ENCODE assay signal across 22 cellular contexts in genomic region chr20:23146111-23146640, GRCh38.
DNase-seq lines count a peak whose midpoint lies in the region; ATAC-seq and TF ChIP-seq lines count a peak whose summit lies in the region.
"Had no signal": no experiment of that assay in that cellular context is flagged by ENCODE, and none has a peak within 500 bp of the region (broad histone marks: within the 10 kb centered on the region; RNA-seq: fewer than 3 reads in every experiment).

No MANE protein-coding gene starts in this region.

- DNase-seq in sigmoid colon: peak; percentile 35
- no peak for DNase-seq in UCSD-AML1 (lab: John Stamatoyannopoulos, UW; ENCODE audit: unreplicated experiment)
- no peak for DNase-seq in substantia nigra (lab: John Stamatoyannopoulos, UW)
- DNase-seq in type B pancreatic cell (ENCODE audit: extremely low spot score, unreplicated experiment): no peak
- DNase-seq: activated CD4-positive, CD25-positive, alpha-beta regulatory T cell treated with anti-CD3 and anti-CD28 coated beads, Interleukin-2, amount 50 U/mL, for 72 hours; activated CD8-positive, alpha-beta T cell treated with anti-CD3 and anti-CD28 coated beads, Interleukin-2, amount 10 ng/mL, durations not matched to agents 7 days and 5 days; activated gamma-delta T cell treated with Interleukin-2 at 50 U/mL for 16 hours; activated naive CD8-positive, alpha-beta T cell treated with anti-CD3 and anti-CD28 coated beads, Interleukin-2, amount 50 U/mL, for 24 hours; activated T-cell treated with anti-CD3 and anti-CD28 coated beads for 4 hours; Calu3; effector memory CD4-positive, alpha-beta T cell; left ventricle myocardium inferior; NCI-H1105; NCI-H1930; NCI-H226; nephron progenitor cell had no signal

- peak overlapping the region; percentile 88 for H3K27ac Mint-ChIP-seq in dendritic cell treated with granulocyte-macrophage colony-stimulating factor and Interleukin-4, amounts not matched to agents 40 ng/mL and 50 ng/mL, for 4 days
- H3K27ac Mint-ChIP-seq in type B pancreatic cell: no peak overlapping the region
- H3K27ac Mint-ChIP-seq: activated CD8-positive, alpha-beta T cell treated with anti-CD3 and anti-CD28 coated beads, Interleukin-2, amount 10 ng/mL, durations not matched to agents 7 days and 5 days; activated naive CD8-positive, alpha-beta T cell treated with anti-CD3 and anti-CD28 coated beads, Interleukin-2, amount 50 U/mL, for 24 hours had no signal

- no peaks in the 10 kb centered on the region for H3K36me3 ChIP-seq in BLaER1 treated with 17β-estradiol and CSF1 and Interleukin-3, amounts not matched to agents 10 nM and 100 nM
- no peaks in the 10 kb centered on the region for H3K36me3 ChIP-seq in OCI-LY3 (replicated peaks; ENCODE audit: low read depth, low read length)
- no peaks in the 10 kb centered on the region for H3K36me3 ChIP-seq in sigmoid colon
- H3K36me3 ChIP-seq: left ventricle myocardium inferior had no signal

- H3K4me1 Mint-ChIP-seq in dendritic cell treated with granulocyte-macrophage colony-stimulating factor and Interleukin-4, amounts not matched to agents 40 ng/mL and 50 ng/mL, for 4 days (ENCODE audit: low read depth): peaks cover 97% of the 10 kb centered on the region
- peaks cover 27% of the 10 kb centered on the region for H3K4me1 Mint-ChIP-seq in type B pancreatic cell (ENCODE audit: unreplicated experiment)

- TF ChIP-seq EP300 in sigmoid colon (IDR thresholded peaks at IDR 0.05): no peak

- no peaks in the 10 kb centered on the region for H3K9me3 ChIP-seq in BLaER1 treated with 17β-estradiol and CSF1 and Interleukin-3, amounts not matched to agents 10 nM and 100 nM (replicated peaks in 1 of 11)
- no peaks in the 10 kb centered on the region for H3K9me3 ChIP-seq in OCI-LY3 (ENCODE audit: insufficient read depth, low read length)
- no peaks in the 10 kb centered on the region for H3K9me3 ChIP-seq in sigmoid colon
- H3K9me3 ChIP-seq: left ventricle myocardium inferior had no signal

- H3K4me2 ChIP-seq in BLaER1 treated with 17β-estradiol and CSF1 and Interleukin-3, amounts not matched to agents 10 nM and 100 nM: peak overlapping the region in 7 of 11 experiments; percentile 85 to 98 (median 94); a peak in 14 of 22 replicates
- peak overlapping the region; percentile 62; the same call in 1 of the 2 replicates for H3K4me2 ChIP-seq in OCI-LY3 (ENCODE audit: low read length)

- no peak overlapping the region for H3K4me3 ChIP-seq in BLaER1 treated with 17β-estradiol and CSF1 and Interleukin-3, amounts not matched to agents 10 nM and 100 nM
- H3K4me3 ChIP-seq in OCI-LY3 (ENCODE audit: low read length) (no peak overlapping the region), sigmoid colon (no peak overlapping the region)
- H3K4me3 ChIP-seq: GM12878, left ventricle myocardium inferior had no signal

- no peak overlapping the region for H2AFZ ChIP-seq in OCI-LY3 (ENCODE audit: low read depth, low read length)

- H3K36me3 Mint-ChIP-seq in dendritic cell treated with granulocyte-macrophage colony-stimulating factor and Interleukin-4, amounts not matched to agents 40 ng/mL and 50 ng/mL, for 4 days (ENCODE audit: low read depth): no peaks in the 10 kb centered on the region
- no peaks in the 10 kb centered on the region for H3K36me3 Mint-ChIP-seq in type B pancreatic cell
- H3K36me3 Mint-ChIP-seq: brain had no signal

- peak overlapping the region in 9 of 11 experiments; percentile 66 to 87 (median 83); a peak in 17 of 22 replicates for H3K27ac ChIP-seq in BLaER1 treated with 17β-estradiol and CSF1 and Interleukin-3, amounts not matched to agents 10 nM and 100 nM
- H3K27ac ChIP-seq in OCI-LY3 (ENCODE audit: low read length) (no peak overlapping the region), sigmoid colon (no peak overlapping the region), substantia nigra (ENCODE audit: low read depth, low read length, poor library complexity, severe bottlenecking) (no peak overlapping the region)

- H3K9me3 Mint-ChIP-seq in dendritic cell treated with granulocyte-macrophage colony-stimulating factor and Interleukin-4, amounts not matched to agents 40 ng/mL and 50 ng/mL, for 4 days: no peaks in the 10 kb centered on the region
- no peaks in the 10 kb centered on the region for H3K9me3 Mint-ChIP-seq in type B pancreatic cell
- H3K9me3 Mint-ChIP-seq: activated naive CD8-positive, alpha-beta T cell treated with anti-CD3 and anti-CD28 coated beads, Interleukin-2, amount 50 U/mL, for 24 hours had no signal

- no peaks in the 10 kb centered on the region for H4K20me1 ChIP-seq in BLaER1 treated with 17β-estradiol and CSF1 and Interleukin-3, amounts not matched to agents 10 nM and 100 nM
- H4K20me1 ChIP-seq in OCI-LY3 (ENCODE audit: insufficient read depth, low read length): no peaks in the 10 kb centered on the region

- no peaks in the 10 kb centered on the region for H3K27me3 Mint-ChIP-seq in dendritic cell treated with granulocyte-macrophage colony-stimulating factor and Interleukin-4, amounts not matched to agents 40 ng/mL and 50 ng/mL, for 4 days
- peaks cover 3% of the 10 kb centered on the region for H3K27me3 Mint-ChIP-seq in type B pancreatic cell

- no peaks in the 10 kb centered on the region for H3K79me2 ChIP-seq in OCI-LY3 (ENCODE audit: low read length)

- peaks cover 36 to 100% (median 100%) of the 10 kb centered on the region in 10 experiments for H3K4me1 ChIP-seq in BLaER1 treated with 17β-estradiol and CSF1 and Interleukin-3, amounts not matched to agents 10 nM and 100 nM
- H3K4me1 ChIP-seq in OCI-LY3 (ENCODE audit: low read length) (peaks cover 81% of the 10 kb centered on the region), sigmoid colon (peaks cover 0 to 10% (median 4%) of the 10 kb centered on the region in 4 donors)

- no peak for ATAC-seq in HG03175 (IDR thresholded peaks at IDR 0.05; ENCODE audit: unreplicated experiment)
- ATAC-seq: activated CD8-positive, alpha-beta T cell treated with anti-CD3 and anti-CD28 coated beads, Interleukin-2, amount 10 ng/mL, durations not matched to agents 7 days and 5 days; activated naive CD8-positive, alpha-beta T cell treated with anti-CD3 and anti-CD28 coated beads, Interleukin-2, amount 50 U/mL, for 24 hours; GM12878 had no signal

- H3K9ac ChIP-seq in BLaER1 treated with 17β-estradiol and CSF1 and Interleukin-3, amounts not matched to agents 10 nM and 100 nM: peak overlapping the region in 2 of 11 experiments; percentile 74 to 75; a peak in 3 of 22 replicates
- no peak overlapping the region for H3K9ac ChIP-seq in OCI-LY3 (ENCODE audit: low read length)

- 92 to 93% methylated on average over 11 of the region's 11 CpGs for WGBS in sigmoid colon, 2 donors

- intact Hi-C loops in dendritic cell treated with granulocyte-macrophage colony-stimulating factor and Interleukin-4, amounts not matched to agents 40 ng/mL and 50 ng/mL, for 4 days (cut with micrococcal nuclease): loop anchor here (5.0 kb wide), 1 partner anchor 59 kb away; the partner anchor contains the start of gene CD93
- intact Hi-C loops in sigmoid colon (cut with DNase I): no loop called here

- no peak for TF ChIP-seq CTCF in OCI-LY3 (IDR thresholded peaks at IDR 0.05; ENCODE audit: low read depth, low read length)
- TF ChIP-seq CTCF in sigmoid colon (IDR thresholded peaks at IDR 0.05): no peak
- TF ChIP-seq CTCF in type B pancreatic cell (conservative IDR thresholded peaks at IDR 0.05): no peak

- TF ChIP-seq POLR2A in sigmoid colon (IDR thresholded peaks at IDR 0.05): no peak

- H3K27me3 ChIP-seq in BLaER1 treated with 17β-estradiol and CSF1 and Interleukin-3, amounts not matched to agents 10 nM and 100 nM: no peaks in the 10 kb centered on the region
- no peaks in the 10 kb centered on the region for H3K27me3 ChIP-seq in OCI-LY3 (ENCODE audit: low read depth, low read length)
- no peaks in the 10 kb centered on the region for H3K27me3 ChIP-seq in sigmoid colon

- H3K4me3 Mint-ChIP-seq in dendritic cell treated with granulocyte-macrophage colony-stimulating factor and Interleukin-4, amounts not matched to agents 40 ng/mL and 50 ng/mL, for 4 days: no peak overlapping the region
- no peak overlapping the region for H3K4me3 Mint-ChIP-seq in type B pancreatic cell
- H3K4me3 Mint-ChIP-seq: activated CD8-positive, alpha-beta T cell treated with anti-CD3 and anti-CD28 coated beads, Interleukin-2, amount 10 ng/mL, durations not matched to agents 7 days and 5 days; activated naive CD8-positive, alpha-beta T cell treated with anti-CD3 and anti-CD28 coated beads, Interleukin-2, amount 50 U/mL, for 24 hours; nephron progenitor cell had no signal

Comparison
In these comparisons a context has a peak if more than half of its experiments do, and no peak if none do; other contexts are left out.
1. H3K27ac ChIP-seq: peak in BLaER1 treated with 17β-estradiol and CSF1 and Interleukin-3, amounts not matched to agents 10 nM and 100 nM (9 of 11); none in OCI-LY3 (single experiment), sigmoid colon (0 of 4) and substantia nigra (single experiment).